In genomic region chr7:138864667-138865066, GRCh38 we compare ENCODE assay signal across 11 cellular contexts.
DNase-seq lines count a peak whose midpoint lies in the region; ATAC-seq and TF ChIP-seq lines count a peak whose summit lies in the region.
"Had no signal": no experiment of that assay in that cellular context is flagged by ENCODE, and none has a peak within 500 bp of the region (broad histone marks: within the 10 kb centered on the region; RNA-seq: fewer than 3 reads in every experiment).

No MANE protein-coding gene starts in this region.

- H4K20me1 ChIP-seq in smooth muscle cell (ENCODE audit: low read depth) = no peaks in the 10 kb centered on the region

- ATAC-seq in activated naive CD8-positive, alpha-beta T cell treated with anti-CD3 and anti-CD28 coated beads, Interleukin-2, amount 50 U/mL, for 24 hours = peak; percentile 16
- no peak for ATAC-seq in GM18907 (IDR thresholded peaks at IDR 0.05; ENCODE audit: unreplicated experiment)

- no peaks in the 10 kb centered on the region for H3K9me3 ChIP-seq in smooth muscle cell (replicated peaks; ENCODE audit: low read depth)
- H3K9me3 ChIP-seq: left ventricle myocardium inferior had no signal

- no peaks in the 10 kb centered on the region for H3K27me3 Mint-ChIP-seq in activated naive CD8-positive, alpha-beta T cell treated with anti-CD3 and anti-CD28 coated beads, Interleukin-2, amount 50 U/mL, for 24 hours
- no peaks in the 10 kb centered on the region for H3K27me3 Mint-ChIP-seq in activated naive CD8-positive, alpha-beta T cell treated with anti-CD3 and anti-CD28 coated beads for 36 hours
- H3K27me3 Mint-ChIP-seq in immature natural killer cell (ENCODE audit: low read depth in 3 of 3) = peaks cover 0 to 6% (median 4%) of the 10 kb centered on the region in 3 donors

- no peak overlapping the region for H3K27ac Mint-ChIP-seq in activated naive CD8-positive, alpha-beta T cell treated with anti-CD3 and anti-CD28 coated beads, Interleukin-2, amount 50 U/mL, for 24 hours
- H3K27ac Mint-ChIP-seq in activated naive CD8-positive, alpha-beta T cell treated with anti-CD3 and anti-CD28 coated beads for 36 hours = no peak overlapping the region
- no peak overlapping the region for H3K27ac Mint-ChIP-seq in immature natural killer cell

- H3K4me1 ChIP-seq in smooth muscle cell (ENCODE audit: low read depth) = no peaks in the 10 kb centered on the region
- H3K4me1 ChIP-seq: left ventricle myocardium inferior had no signal

- no peaks in the 10 kb centered on the region for H3K36me3 Mint-ChIP-seq in activated naive CD8-positive, alpha-beta T cell treated with anti-CD3 and anti-CD28 coated beads, Interleukin-2, amount 50 U/mL, for 24 hours (ENCODE audit: low read depth)
- no peaks in the 10 kb centered on the region for H3K36me3 Mint-ChIP-seq in activated naive CD8-positive, alpha-beta T cell treated with anti-CD3 and anti-CD28 coated beads for 36 hours
- H3K36me3 Mint-ChIP-seq in immature natural killer cell = no peaks in the 10 kb centered on the region

- peak overlapping the region; percentile 86 for H3K27ac ChIP-seq in smooth muscle cell (ENCODE audit: low read depth)
- H3K27ac ChIP-seq: left ventricle myocardium inferior had no signal

- no peaks in the 10 kb centered on the region for H3K79me2 ChIP-seq in smooth muscle cell (ENCODE audit: low read depth)

- H3F3A ChIP-seq in smooth muscle cell (ENCODE audit: low read depth) = no peaks in the 10 kb centered on the region

- H3K4me3 ChIP-seq in epithelial cell of esophagus (ENCODE audit: low read length) = no peak overlapping the region
- H3K4me3 ChIP-seq in smooth muscle cell = no peak overlapping the region
- H3K4me3 ChIP-seq: left ventricle myocardium inferior had no signal

- peaks cover 9% of the 10 kb centered on the region for H3K4me1 Mint-ChIP-seq in activated naive CD8-positive, alpha-beta T cell treated with anti-CD3 and anti-CD28 coated beads, Interleukin-2, amount 50 U/mL, for 24 hours
- peaks cover 8% of the 10 kb centered on the region for H3K4me1 Mint-ChIP-seq in activated naive CD8-positive, alpha-beta T cell treated with anti-CD3 and anti-CD28 coated beads for 36 hours
- H3K4me1 Mint-ChIP-seq in immature natural killer cell = no peaks in the 10 kb centered on the region

- peak overlapping the region; percentile 37 for H3K9ac ChIP-seq in smooth muscle cell (ENCODE audit: low read depth)

- no peaks in the 10 kb centered on the region for H3K27me3 ChIP-seq in smooth muscle cell (ENCODE audit: low read depth)

- DNase-seq in activated naive CD8-positive, alpha-beta T cell treated with anti-CD3 and anti-CD28 coated beads, Interleukin-2, amount 50 U/mL, for 24 hours = no peak
- no peak for DNase-seq in activated naive CD8-positive, alpha-beta T cell treated with anti-CD3 and anti-CD28 coated beads for 36 hours
- DNase-seq in NOMO-1 treated with DMSO at 0.1 percent for 48 hours (lab: John Stamatoyannopoulos, UW; ENCODE audit: unreplicated experiment) (peak; percentile 34), epithelial cell of esophagus (ENCODE audit: low read depth) (peak; percentile 95), smooth muscle cell (lab: John Stamatoyannopoulos, UW; ENCODE audit: unreplicated experiment) (no peak), immature natural killer cell (no peak), NCI-H2227 (lab: John Stamatoyannopoulos, UW; ENCODE audit: unreplicated experiment) (no peak)
- DNase-seq: C1 segment of cervical spinal cord, left ventricle myocardium inferior, NCI-H146 had no signal

- H3K4me3 Mint-ChIP-seq in activated naive CD8-positive, alpha-beta T cell treated with anti-CD3 and anti-CD28 coated beads, Interleukin-2, amount 50 U/mL, for 24 hours = no peak overlapping the region
- no peak overlapping the region for H3K4me3 Mint-ChIP-seq in activated naive CD8-positive, alpha-beta T cell treated with anti-CD3 and anti-CD28 coated beads for 36 hours
- no peak overlapping the region for H3K4me3 Mint-ChIP-seq in immature natural killer cell

- H3K36me3 ChIP-seq in smooth muscle cell (ENCODE audit: low read depth) = no peaks in the 10 kb centered on the region

- TF ChIP-seq CTCF in epithelial cell of esophagus (IDR thresholded peaks at IDR 0.05; ENCODE audit: insufficient read depth, low read depth, low read length, missing control alignments) (no peak), smooth muscle cell (IDR thresholded peaks at IDR 0.05; ENCODE audit: borderline replicate concordance, insufficient read depth, poor library complexity, severe bottlenecking) (no peak)

- H2AFZ ChIP-seq in smooth muscle cell (ENCODE audit: low read depth) = no peak overlapping the region

- no peak overlapping the region for H3K4me2 ChIP-seq in smooth muscle cell

- H3K9me3 Mint-ChIP-seq in activated naive CD8-positive, alpha-beta T cell treated with anti-CD3 and anti-CD28 coated beads, Interleukin-2, amount 50 U/mL, for 24 hours = no peaks in the 10 kb centered on the region
- no peaks in the 10 kb centered on the region for H3K9me3 Mint-ChIP-seq in activated naive CD8-positive, alpha-beta T cell treated with anti-CD3 and anti-CD28 coated beads for 36 hours
- H3K9me3 Mint-ChIP-seq in immature natural killer cell = peaks cover 0 to under 1% (median 0%) of the 10 kb centered on the region in 6 donors

- WGBS in smooth muscle cell (ENCODE audit: low lambda C conversion rate) = 31% methylated on average over 3 of the region's 3 CpGs

Comparison
In these comparisons a context has a peak if more than half of its experiments do, and no peak if none do; other contexts are left out.
1. DNase-seq: peak in NOMO-1 treated with DMSO at 0.1 percent for 48 hours (single experiment) and epithelial cell of esophagus (single experiment); none in activated naive CD8-positive, alpha-beta T cell treated with anti-CD3 and anti-CD28 coated beads, Interleukin-2, amount 50 U/mL, for 24 hours (single experiment), activated naive CD8-positive, alpha-beta T cell treated with anti-CD3 and anti-CD28 coated beads for 36 hours (single experiment), smooth muscle cell (single experiment), immature natural killer cell (0 of 3) and NCI-H2227 (single experiment).